Comparison of ENCODE assay signal across 10 cellular contexts in genomic region chrX:8730812-8731578, GRCh38. TPM values are rescaled to one million over a fixed set of nuclear protein-coding genes. Genes with fewer than 3 reads are reported as not detected.
DNase-seq lines count a peak whose midpoint lies in the region; ATAC-seq and TF ChIP-seq lines count a peak whose summit lies in the region.
"Had no signal": no experiment of that assay in that cellular context is flagged by ENCODE, and none has a peak within 500 bp of the region (broad histone marks: within the 10 kb centered on the region; RNA-seq: fewer than 3 reads in every experiment).

No MANE protein-coding gene starts in this region.

- peaks cover 0 to 10% (median 5%) of the 10 kb centered on the region in 3 donors for H3K27me3 ChIP-seq in gastrocnemius medialis

- intact Hi-C loops in gastrocnemius medialis (cut with DNase I; ENCODE audit: low total_unique reads), result no loop called here

- H3K36me3 ChIP-seq in ES-I3 (ENCODE audit: insufficient read depth, low read length), result no peaks in the 10 kb centered on the region
- no peaks in the 10 kb centered on the region for H3K36me3 ChIP-seq in gastrocnemius medialis

- TF ChIP-seq CTCF in astrocyte of the cerebellum (IDR thresholded peaks at IDR 0.05; ENCODE audit: low read depth, low read length, missing control alignments) (no peak), gastrocnemius medialis (IDR thresholded peaks at IDR 0.05 in 4 of 5, conservative IDR thresholded peaks at IDR 0.05 in 1 of 5) (no peak)

- DNase-seq in astrocyte of the cerebellum (ENCODE audit: low read depth) (no peak), gastrocnemius medialis (no peak), NCI-H446 treated with DMSO at 0.1 percent for 48 hours (lab: John Stamatoyannopoulos, UW) (no peak)
- no peak for DNase-seq in stimulated activated CD4-positive, alpha-beta T cell treated with anti-CD3 and anti-CD28 coated beads, Interleukin-4, amount 100 ng/mL, for 24 hours
- DNase-seq in stimulated activated effector memory CD8-positive, alpha-beta T cell treated with anti-CD3 and anti-CD28 coated beads, Interleukin-12 subunit alpha, Interleukin-12 subunit beta, amount 100 ng/mL, for 72 hours (ENCODE audit: low spot score in 2 of 2), result no peak

- peak overlapping the region; percentile 82 for H3K9ac ChIP-seq in ES-I3 (ENCODE audit: low read depth, low read length)

- H3K4me1 ChIP-seq in ES-I3 (ENCODE audit: insufficient read depth, low read length) (peaks cover 25% of the 10 kb centered on the region; the same call in 1 of the 2 replicates), gastrocnemius medialis (no peaks in the 10 kb centered on the region)

- TF ChIP-seq POLR2A in gastrocnemius medialis (IDR thresholded peaks at IDR 0.05), result no peak

- H3K4me3 ChIP-seq in astrocyte of the cerebellum (ENCODE audit: low read depth, low read length), result peak overlapping the region; percentile 56
- H3K4me3 ChIP-seq in iPS-11a (ENCODE audit: low read depth, low read length), result peak overlapping the region; percentile 65
- peak overlapping the region; percentile 56 to 62 (median 60) for H3K4me3 ChIP-seq in gastrocnemius medialis

- H3K4me3 Mint-ChIP-seq in stimulated activated effector memory CD8-positive, alpha-beta T cell treated with anti-CD3 and anti-CD28 coated beads, Interleukin-12 subunit alpha, Interleukin-12 subunit beta, amount 100 ng/mL, for 72 hours, result no peak overlapping the region

- in situ Hi-C loops in astrocyte of the cerebellum (cut with HindIII; ENCODE audit: low sequenced_read_pairs) (no loop called here), gastrocnemius medialis (cut with MboI; ENCODE audit: low sequenced_read_pairs in 4 of 4) (loop anchor here in 3 of 4 donors (10.0 to 25.0 kb wide), 2 partner anchors 736 to 744 kb away; no protein-coding TSS in a partner anchor)

- H3K9me3 ChIP-seq in ES-I3 (ENCODE audit: control insufficient read depth, insufficient read depth, low read length), result no peaks in the 10 kb centered on the region
- H3K9me3 ChIP-seq in gastrocnemius medialis, result no peaks in the 10 kb centered on the region

- peak overlapping the region; percentile 63 to 79 (median 71) for H3K27ac ChIP-seq in gastrocnemius medialis
- H3K27ac ChIP-seq: VCaP had no signal

- no peaks in the 10 kb centered on the region for H3K9me3 Mint-ChIP-seq in stimulated activated effector memory CD8-positive, alpha-beta T cell treated with anti-CD3 and anti-CD28 coated beads, Interleukin-12 subunit alpha, Interleukin-12 subunit beta, amount 100 ng/mL, for 72 hours

- H3K27ac Mint-ChIP-seq in stimulated activated effector memory CD8-positive, alpha-beta T cell treated with anti-CD3 and anti-CD28 coated beads, Interleukin-12 subunit alpha, Interleukin-12 subunit beta, amount 100 ng/mL, for 72 hours, result no peak overlapping the region

- H3K36me3 Mint-ChIP-seq in stimulated activated effector memory CD8-positive, alpha-beta T cell treated with anti-CD3 and anti-CD28 coated beads, Interleukin-12 subunit alpha, Interleukin-12 subunit beta, amount 100 ng/mL, for 72 hours, result no peaks in the 10 kb centered on the region

- peak; percentile 25 to 35 for ATAC-seq in gastrocnemius medialis
- no peak for ATAC-seq in HG03025 (IDR thresholded peaks at IDR 0.05; ENCODE audit: low FRiP score, unreplicated experiment)
- no peak for ATAC-seq in stimulated activated effector memory CD8-positive, alpha-beta T cell treated with anti-CD3 and anti-CD28 coated beads, Interleukin-12 subunit alpha, Interleukin-12 subunit beta, amount 100 ng/mL, for 72 hours

- peaks cover 6% of the 10 kb centered on the region for H3K4me1 Mint-ChIP-seq in stimulated activated effector memory CD8-positive, alpha-beta T cell treated with anti-CD3 and anti-CD28 coated beads, Interleukin-12 subunit alpha, Interleukin-12 subunit beta, amount 100 ng/mL, for 72 hours

RNA-seq across cellular contexts. Expression of gene ANOS1, which starts 0.9 kb away (rescaled TPM):
- total RNA-seq in gastrocnemius medialis, result 10 to 100 TPM in 3 of 4 donors, 1 to 10 TPM in 1; 5.0 to 27.8 (median 13.0) TPM
- total RNA-seq: NCI-H460 had no signal

Comparison
In these comparisons a context has a peak if more than half of its experiments do, and no peak if none do; other contexts are left out.
1. ATAC-seq: peak in gastrocnemius medialis (2 of 2); none in HG03025 (single experiment) and stimulated activated effector memory CD8-positive, alpha-beta T cell treated with anti-CD3 and anti-CD28 coated beads, Interleukin-12 subunit alpha, Interleukin-12 subunit beta, amount 100 ng/mL, for 72 hours (single experiment).
2. Peak in every context shown above with its lines, with median percentiles within 50 percentile points of each other: H3K4me3 ChIP-seq.